11 cellular contexts compared by ENCODE assay signal in genomic region chr2:74079522-74080341, GRCh38.
DNase-seq lines count a peak whose midpoint lies in the region; ATAC-seq, FAIRE-seq and TF ChIP-seq lines count a peak whose summit lies in the region.
"Had no signal": no experiment of that assay in that cellular context is flagged by ENCODE, and none has a peak within 500 bp of the region (broad histone marks: within the 10 kb centered on the region; RNA-seq: fewer than 3 reads in every experiment).

No MANE protein-coding gene starts in this region.

- no peaks in the 10 kb centered on the region for H3K9me3 ChIP-seq in kidney (ENCODE audit: control insufficient read depth in 1 of 2, low read length in 2 of 2)

- no peak overlapping the region for H3K4me3 Mint-ChIP-seq in activated naive CD4-positive, alpha-beta T cell treated with anti-CD3 and anti-CD28 coated beads, Interleukin-2, amount 50 U/mL, for 24 hours
- H3K4me3 Mint-ChIP-seq in activated naive CD4-positive, alpha-beta T cell treated with anti-CD3 and anti-CD28 coated beads for 36 hours = no peak overlapping the region
- H3K4me3 Mint-ChIP-seq: natural killer cell had no signal

- peak overlapping the region; percentile 4 for H3K27ac Mint-ChIP-seq in activated naive CD4-positive, alpha-beta T cell treated with anti-CD3 and anti-CD28 coated beads, Interleukin-2, amount 50 U/mL, for 24 hours
- no peak overlapping the region for H3K27ac Mint-ChIP-seq in activated naive CD4-positive, alpha-beta T cell treated with anti-CD3 and anti-CD28 coated beads for 36 hours

- DNase-seq in activated naive CD4-positive, alpha-beta T cell treated with anti-CD3 and anti-CD28 coated beads for 36 hours = no peak
- peak; percentile 79 for DNase-seq in RPMI8226
- DNase-seq in left colon = no peak
- DNase-seq in RWPE1 (ENCODE audit: low spot score) = no peak
- no peak for DNase-seq in kidney
- DNase-seq: activated T-cell treated with anti-CD3 and anti-CD28 coated beads, Interleukin-2, amount 50 U/mL, for 1 hour; natural killer cell had no signal

- H3K27ac ChIP-seq in urinary bladder (ENCODE audit: low read depth) (peak overlapping the region; percentile 28), RWPE1 (no peak overlapping the region), kidney (ENCODE audit: low read depth in 2 of 2, low read length in 2 of 2) (no peak overlapping the region)

- no peaks in the 10 kb centered on the region for H3K4me1 ChIP-seq in urinary bladder (ENCODE audit: insufficient read depth)
- H3K4me1 ChIP-seq in kidney (ENCODE audit: control insufficient read depth in 1 of 2, insufficient read depth in 1 of 2, low read depth in 1 of 2, low read length in 2 of 2) = no peaks in the 10 kb centered on the region

- H3K36me3 Mint-ChIP-seq in activated naive CD4-positive, alpha-beta T cell treated with anti-CD3 and anti-CD28 coated beads, Interleukin-2, amount 50 U/mL, for 24 hours = peaks cover 14% of the 10 kb centered on the region
- H3K36me3 Mint-ChIP-seq in activated naive CD4-positive, alpha-beta T cell treated with anti-CD3 and anti-CD28 coated beads for 36 hours (ENCODE audit: low read depth) = peaks cover 18% of the 10 kb centered on the region
- H3K36me3 Mint-ChIP-seq: natural killer cell had no signal

- no peak overlapping the region for H3K4me3 ChIP-seq in urinary bladder (ENCODE audit: low read depth, low read length)
- no peak overlapping the region for H3K4me3 ChIP-seq in kidney (ENCODE audit: low read length in 2 of 2)

- CTCF ChIA-PET in activated naive CD4-positive, alpha-beta T cell treated with anti-CD3 and anti-CD28 coated beads for 36 hours (lab: Charles Lee) = interaction anchor here (0.7 to 1.3 kb wide), 5 partner anchors 23 to 256 kb away, joined by 3 to 5 read pairs (median 3); partner anchors contain the start of gene BOLA3
- CTCF ChIA-PET in RWPE1 (lab: Yijun Ruan, JAX) = no interaction called here

- intact Hi-C loops in activated naive CD4-positive, alpha-beta T cell treated with anti-CD3 and anti-CD28 coated beads for 36 hours (cut with micrococcal nuclease) = no loop called here
- intact Hi-C loops in left colon (cut with DNase I, micrococcal nuclease) (no loop called here), kidney (cut with DNase I) (no loop called here)

- TF ChIP-seq CTCF in RWPE1 (conservative IDR thresholded peaks at IDR 0.05; ENCODE audit: low read depth) = no peak
- no peak for TF ChIP-seq CTCF in kidney (IDR thresholded peaks at IDR 0.05; ENCODE audit: borderline replicate concordance, extremely low read depth, insufficient read depth)

- peak; percentile 69 for ATAC-seq in HG03025 (IDR thresholded peaks at IDR 0.05; ENCODE audit: low FRiP score, unreplicated experiment)
- ATAC-seq in left colon = no peak

- no peaks in the 10 kb centered on the region for H3K27me3 Mint-ChIP-seq in activated naive CD4-positive, alpha-beta T cell treated with anti-CD3 and anti-CD28 coated beads, Interleukin-2, amount 50 U/mL, for 24 hours
- H3K27me3 Mint-ChIP-seq in activated naive CD4-positive, alpha-beta T cell treated with anti-CD3 and anti-CD28 coated beads for 36 hours (ENCODE audit: low read depth) = no peaks in the 10 kb centered on the region

- WGBS in urinary bladder = 63% methylated on average over 8 of the region's 8 CpGs

- POLR2A ChIA-PET in RWPE1 (lab: Yijun Ruan, JAX; ENCODE audit: low non-redundant PET) = no interaction called here

- H3K36me3 ChIP-seq in urinary bladder (ENCODE audit: insufficient read depth) = no peaks in the 10 kb centered on the region
- peaks cover 9 to 29% of the 10 kb centered on the region in 2 donors for H3K36me3 ChIP-seq in kidney (ENCODE audit: control insufficient read depth in 1 of 2, insufficient read depth in 2 of 2, low read length in 2 of 2)

- H3K9me3 Mint-ChIP-seq in activated naive CD4-positive, alpha-beta T cell treated with anti-CD3 and anti-CD28 coated beads, Interleukin-2, amount 50 U/mL, for 24 hours = no peaks in the 10 kb centered on the region
- no peaks in the 10 kb centered on the region for H3K9me3 Mint-ChIP-seq in activated naive CD4-positive, alpha-beta T cell treated with anti-CD3 and anti-CD28 coated beads for 36 hours
- H3K9me3 Mint-ChIP-seq: natural killer cell had no signal

- no peak for FAIRE-seq in kidney (lab: Jason Lieb, UNC)
- FAIRE-seq: endothelial cell of umbilical vein had no signal

- H3K4me1 Mint-ChIP-seq in activated naive CD4-positive, alpha-beta T cell treated with anti-CD3 and anti-CD28 coated beads, Interleukin-2, amount 50 U/mL, for 24 hours = peaks cover 9% of the 10 kb centered on the region
- H3K4me1 Mint-ChIP-seq in activated naive CD4-positive, alpha-beta T cell treated with anti-CD3 and anti-CD28 coated beads for 36 hours (ENCODE audit: low read depth) = peaks cover 3% of the 10 kb centered on the region

- H3K9ac ChIP-seq in kidney (ENCODE audit: low read length in 2 of 2) = no peak overlapping the region
